Comparison of ENCODE assay signal across 8 cellular contexts in genomic region chr20:10654630-10655029, GRCh38. TPM values are rescaled to one million over a fixed set of nuclear protein-coding genes. Genes with fewer than 3 reads are reported as not detected.
DNase-seq lines count a peak whose midpoint lies in the region; ATAC-seq and TF ChIP-seq lines count a peak whose summit lies in the region.

No MANE protein-coding gene starts in this region.

- ATAC-seq in upper lobe of right lung = peak; percentile 52

- H3K27ac ChIP-seq in HUES48 (ENCODE audit: low read depth, low read length) = peak overlapping the region; percentile 26
- peak overlapping the region; percentile 57 to 72 for H3K27ac ChIP-seq in right atrium auricular region
- no peak overlapping the region for H3K27ac ChIP-seq in upper lobe of right lung

- H3K27me3 ChIP-seq in HUES48 (ENCODE audit: control insufficient read depth, insufficient read depth, low read length) (no peaks in the 10 kb centered on the region), right atrium auricular region (no peaks in the 10 kb centered on the region), upper lobe of right lung (no peaks in the 10 kb centered on the region)

- H3K4me3 ChIP-seq in HUES48 (ENCODE audit: low read depth, low read length) = no peak overlapping the region
- no peak overlapping the region for H3K4me3 ChIP-seq in right atrium auricular region
- H3K4me3 ChIP-seq in upper lobe of right lung = no peak overlapping the region

- H3K36me3 ChIP-seq in HUES48 (ENCODE audit: control insufficient read depth, insufficient read depth, low read length) (peaks cover 52% of the 10 kb centered on the region), right atrium auricular region (peaks cover 63% of the 10 kb centered on the region), upper lobe of right lung (peaks cover 66% of the 10 kb centered on the region)

- peak; percentile 62 for DNase-seq in NCI-H2171 treated with DMSO at 0.1 percent for 48 hours (lab: John Stamatoyannopoulos, UW)
- DNase-seq in NCI-H2171 (lab: John Stamatoyannopoulos, UW) = no peak
- no peak for DNase-seq in right atrium auricular region (ENCODE audit: low spot score)
- no peak for DNase-seq in upper lobe of right lung
- DNase-seq in superior temporal gyrus (ENCODE audit: extremely low spot score) = no peak
- DNase-seq in GM19238 (ENCODE audit: insufficient read length, low spot score) = no peak
- DNase-seq in LoVo (ENCODE audit: low spot score) = no peak

- intact Hi-C loops in upper lobe of right lung (cut with DNase I) = no loop called here

- no peaks in the 10 kb centered on the region for H3K9me3 ChIP-seq in HUES48 (ENCODE audit: control insufficient read depth, insufficient read depth, low read length)
- no peaks in the 10 kb centered on the region for H3K9me3 ChIP-seq in right atrium auricular region
- no peaks in the 10 kb centered on the region for H3K9me3 ChIP-seq in upper lobe of right lung

- no peak overlapping the region for H3K9ac ChIP-seq in HUES48 (ENCODE audit: low read depth, low read length)

- TF ChIP-seq CTCF in right atrium auricular region (IDR thresholded peaks at IDR 0.05) = no peak
- no peak for TF ChIP-seq CTCF in upper lobe of right lung (IDR thresholded peaks at IDR 0.05)

- H3K4me1 ChIP-seq in HUES48 (ENCODE audit: control insufficient read depth, insufficient read depth, low read length) = peaks cover 62% of the 10 kb centered on the region
- H3K4me1 ChIP-seq in right atrium auricular region = peaks cover 0 to 80% of the 10 kb centered on the region in 2 donors
- peaks cover 29% of the 10 kb centered on the region for H3K4me1 ChIP-seq in upper lobe of right lung

RNA-seq across cellular contexts. Expression of gene JAG1, which starts 19.2 kb away (rescaled TPM):
- 10 to 100 TPM; 30.9 to 32.8 TPM for total RNA-seq in right atrium auricular region
- 51.6 TPM for total RNA-seq in upper lobe of right lung
